In genomic region chr3:50196253-50196801, GRCh38 we compare ENCODE assay signal across 23 cellular contexts. TPM values are rescaled to one million over a fixed set of nuclear protein-coding genes. Genes with fewer than 3 reads are reported as not detected.
A peak's percentile ranks its signal among the peaks of the same experiment; 100 is the strongest.
DNase-seq lines count a peak whose midpoint lies in the region; ATAC-seq, FAIRE-seq and TF ChIP-seq lines count a peak whose summit lies in the region.
"Had no signal": no experiment of that assay in that cellular context is flagged by ENCODE, and none has a peak within 500 bp of the region (broad histone marks: within the 10 kb centered on the region; RNA-seq: fewer than 3 reads in every experiment).

No MANE protein-coding gene starts in this region.

- in situ Hi-C loops in HepG2 (cut with HindIII; ENCODE audit: extremely low pct_ligation_motif_present, low pct_unique_long_range_greater_than_20kb) = loop anchor here (10.0 kb wide), 1 partner anchor 78 kb away; the partner anchor contains the start of gene LSMEM2

- no peak overlapping the region for H2AFZ ChIP-seq in HepG2 (ENCODE audit: low read length)

- peak; percentile 23 for FAIRE-seq in HTR-8/SVneo (lab: Jason Lieb, UNC)
- FAIRE-seq in HepG2 (lab: Jason Lieb, UNC) = no peak
- FAIRE-seq: A204.1 had no signal

- CTCF ChIA-PET in HepG2 (lab: Yijun Ruan, JAX; ENCODE audit: low intra/inter-chr PET ratio, low total read pairs) = interaction anchor here (2.5 to 4.8 kb wide), 2 partner anchors 15 to 27 kb away, joined by 15 to 265 read pairs; no protein-coding TSS in a partner anchor

- H3K27ac Mint-ChIP-seq in nephron progenitor cell = peak overlapping the region; percentile 5
- H3K27ac Mint-ChIP-seq: CD4-positive, CD25-positive, alpha-beta regulatory T cell; CD8-positive, alpha-beta memory T cell had no signal

- 27% methylated on average over 3 of the region's 6 CpGs for WGBS in HepG2 (ENCODE audit: low lambda C conversion rate)

- TF ChIP-seq POLR2A in HepG2 (IDR thresholded peaks at IDR 0.05; ENCODE audit: insufficient read depth in 1 of 2, low read depth in 2 of 2, low read length in 2 of 2) = no peak

- H3K27me3 ChIP-seq in HepG2 (ENCODE audit: control insufficient read depth in 1 of 2, insufficient read depth in 2 of 2, low read length in 2 of 2) = no peaks in the 10 kb centered on the region

- no peaks in the 10 kb centered on the region for H3K36me3 ChIP-seq in HepG2 (replicated peaks in 1 of 2; ENCODE audit: control insufficient read depth in 1 of 2, insufficient read depth in 2 of 2, low read length in 2 of 2)
- H3K36me3 ChIP-seq: BE2C had no signal

- no peaks in the 10 kb centered on the region for H3K79me2 ChIP-seq in HepG2 (ENCODE audit: insufficient read depth, low read length)

- no peaks in the 10 kb centered on the region for H3K9me3 Mint-ChIP-seq in nephron progenitor cell
- H3K9me3 Mint-ChIP-seq: CD8-positive, alpha-beta memory T cell; H9 had no signal

- peak overlapping the region; percentile 97 for H3K27ac ChIP-seq in HepG2 (ENCODE audit: extremely low read length, insufficient read depth, low read length)
- H3K27ac ChIP-seq: HL-60 had no signal

- peak overlapping the region; percentile 91 for H3K4me2 ChIP-seq in HepG2 (ENCODE audit: low read depth, low read length)

- TSS peak; percentile 95 for BruUV-seq in HepG2 (replicated peaks; lab: Mats Ljungman, UMichigan)

- no peaks in the 10 kb centered on the region for H3K36me3 Mint-ChIP-seq in nephron progenitor cell (ENCODE audit: low read depth)
- H3K36me3 Mint-ChIP-seq: CD4-positive, CD25-positive, alpha-beta regulatory T cell had no signal

- H3K4me1 Mint-ChIP-seq in nephron progenitor cell = peaks cover 20% of the 10 kb centered on the region

- no peak for TF ChIP-seq RAD21 in HepG2 (CRISPR knock-in tag; IDR thresholded peaks at IDR 0.05)

- TF ChIP-seq CTCF in HepG2 (CRISPR knock-in tag; IDR thresholded peaks at IDR 0.05) (no peak), nephron progenitor cell (IDR thresholded peaks at IDR 0.05) (no peak)

- no peak for TF ChIP-seq EP300 in HepG2 (IDR thresholded peaks at IDR 0.05; ENCODE audit: low read depth in 2 of 2, low read length in 2 of 2)
- TF ChIP-seq EP300 in HepG2 (CRISPR knock-in tag; IDR thresholded peaks at IDR 0.05; ENCODE audit: borderline replicate concordance) = 0 out of 2 replicates have a peak, but pooled peaks have one; percentile 1

- H3K9me3 ChIP-seq in HepG2 (ENCODE audit: low read length) = no peaks in the 10 kb centered on the region
- H3K9me3 ChIP-seq: BE2C had no signal

- peaks cover 15% of the 10 kb centered on the region for H3K27me3 Mint-ChIP-seq in nephron progenitor cell (ENCODE audit: low read depth, poor library complexity)

- H3K4me1 ChIP-seq in HepG2 (ENCODE audit: insufficient read depth, low read length) = peaks cover 56% of the 10 kb centered on the region
- H3K4me1 ChIP-seq: BE2C had no signal

- peaks cover 4% of the 10 kb centered on the region for H4K20me1 ChIP-seq in HepG2 (ENCODE audit: insufficient read depth, low read length)

- no peak for DNase-seq in HTR-8/SVneo (ENCODE audit: insufficient read length, low spot score)
- peak; percentile 52 for DNase-seq in HuH-7.5 (ENCODE audit: low spot score)
- no peak for DNase-seq in HepG2 (ENCODE audit: low spot score)
- no peak for DNase-seq in nephron progenitor cell
- no peak for DNase-seq in DMS114 treated with DMSO at 0.1 percent for 48 hours (lab: John Stamatoyannopoulos, UW; ENCODE audit: unreplicated experiment)
- DNase-seq in stimulated activated CD4-positive, alpha-beta T cell treated with anti-CD3 and anti-CD28 coated beads, Interleukin-2, amount 100 ng/mL, for 48 hours = no peak
- DNase-seq: ACHN; BE2C; C1 segment of cervical spinal cord; CD4-positive, CD25-positive, alpha-beta regulatory T cell; CD8-positive, alpha-beta memory T cell; COR-L47; DMS 273 treated with DMSO at 0.1 percent for 48 hours; DMS79 treated with DMSO at 0.1 percent for 48 hours; GF-D8; GOT3; H9; KG1 had no signal

- peak overlapping the region; percentile 82 for H3K9ac ChIP-seq in HepG2 (ENCODE audit: insufficient read depth, low read depth, low read length)

- H3K4me3 ChIP-seq in HepG2 (replicated peaks in 1 of 3; ENCODE audit: insufficient read depth in 1 of 3, low read depth in 2 of 3, low read length in 3 of 3) = peak overlapping the region; percentile 13 to 70 (median 36); a peak in 5 of 6 replicates

- intact Hi-C loops in HepG2 (cut with micrococcal nuclease; ENCODE audit: unreplicated experiment) = no loop called here

- no peak overlapping the region for H3K4me3 Mint-ChIP-seq in nephron progenitor cell
- H3K4me3 Mint-ChIP-seq: H9 had no signal

- POLR2A ChIA-PET in HepG2 (lab: Yijun Ruan, JAX) = interaction anchor here (0.6 to 4.0 kb wide), 22 partner anchors 12 to 141 kb away, joined by 4 to 844 read pairs (median 10); partner anchors contain the start of genes GNAI2, HYAL1, HYAL3 and IFRD2

- ATAC-seq in HepG2 (peak; percentile 30), HG03280 (IDR thresholded peaks at IDR 0.05; ENCODE audit: unreplicated experiment) (no peak), GM21576 (IDR thresholded peaks at IDR 0.05; ENCODE audit: unreplicated experiment) (no peak)

RNA-seq across cellular contexts. Expression of gene GNAT1, which starts 4.9 kb away (rescaled TPM):
- total RNA-seq in HepG2 (2016; rRNA removed; fragmentation: Illumina TruSeq; extraction: Trizol) = 0.15 TPM in 1 of 2 replicates, not detected in the other
- total RNA-seq in HepG2 (2016; cell fraction: cytosol; rRNA removed; fragmentation: Illumina TruSeq; extraction: Trizol; ENCODE audit: low read depth) = 1.8 and 2.0 TPM in 2 replicates
- 0.09 and 0.28 TPM in 2 replicates for total RNA-seq in HepG2 (2016; cell fraction: insoluble cytoplasmic fraction; rRNA removed; fragmentation: Illumina TruSeq; extraction: Trizol)
- total RNA-seq in HepG2 (2016; cell fraction: membrane; rRNA removed; fragmentation: Illumina TruSeq; extraction: Trizol) = 0.87 and 1.1 TPM in 2 replicates
- total RNA-seq in HepG2 (2016; cell fraction: nucleus; rRNA removed; fragmentation: Illumina TruSeq; extraction: Trizol) = 0.25 and 0.44 TPM in 2 replicates
- polyA plus RNA-seq in HepG2 (2011; rRNA removed) = 0.03 TPM in 1 of 2 replicates, not detected in the other
- polyA plus RNA-seq in HepG2 (2011; cell fraction: cytosol; rRNA removed) = not detected in 2 replicates
- 0.14 and 0.33 TPM in 2 replicates for polyA plus RNA-seq in HepG2 (2011; cell fraction: nucleus; rRNA removed)
- 0.08 TPM in 1 of 2 replicates, not detected in the other for polyA plus RNA-seq in HepG2 (2012)
- polyA plus RNA-seq in HepG2 (2016; cell fraction: cytosol; fragmentation: Illumina TruSeq; extraction: Trizol; ENCODE audit: low read depth) = not detected in 2 replicates
- not detected in 2 replicates for polyA plus RNA-seq in HepG2 (2016; cell fraction: insoluble cytoplasmic fraction; fragmentation: Illumina TruSeq; extraction: Trizol; ENCODE audit: low read depth)
- polyA plus RNA-seq in HepG2 (2016; cell fraction: membrane; fragmentation: Illumina TruSeq; extraction: Trizol; ENCODE audit: low read depth) = not detected in 2 replicates
- polyA plus RNA-seq in HepG2 (2016; cell fraction: nucleus; fragmentation: Illumina TruSeq; extraction: Trizol; ENCODE audit: insufficient read depth, low read depth) = 0.31 TPM in 1 of 2 replicates, not detected in the other
- 0.47 and 2.3 TPM in 2 replicates for polyA minus RNA-seq in HepG2 (2011; rRNA and poly(A)+ RNA removed; ENCODE audit: low replicate concordance)
- 0.26 TPM in 1 of 2 replicates, not detected in the other for polyA minus RNA-seq in HepG2 (2011; cell fraction: cytosol; rRNA and poly(A)+ RNA removed)
- polyA minus RNA-seq in HepG2 (2011; cell fraction: nucleus; rRNA and poly(A)+ RNA removed) = 1.2 and 1.5 TPM in 2 replicates
- total RNA-seq: CD4-positive, CD25-positive, alpha-beta regulatory T cell; CD8-positive, alpha-beta memory T cell; H9; HT1080 had no signal
- polyA plus RNA-seq: CD4-positive, CD25-positive, alpha-beta regulatory T cell; CD8-positive, alpha-beta memory T cell had no signal

RNA-seq across cellular contexts. Expression of gene SLC38A3, which starts 8.7 kb away (rescaled TPM):
- 14.3 and 29.8 TPM in 2 replicates for total RNA-seq in HepG2 (2016; rRNA removed; fragmentation: Illumina TruSeq; extraction: Trizol)
- 9.4 and 12.0 TPM in 2 replicates for total RNA-seq in HepG2 (2016; cell fraction: cytosol; rRNA removed; fragmentation: Illumina TruSeq; extraction: Trizol; ENCODE audit: low read depth)
- total RNA-seq in HepG2 (2016; cell fraction: insoluble cytoplasmic fraction; rRNA removed; fragmentation: Illumina TruSeq; extraction: Trizol) = 14.3 and 31.3 TPM in 2 replicates
- 13.7 and 15.1 TPM in 2 replicates for total RNA-seq in HepG2 (2016; cell fraction: membrane; rRNA removed; fragmentation: Illumina TruSeq; extraction: Trizol)
- total RNA-seq in HepG2 (2016; cell fraction: nucleus; rRNA removed; fragmentation: Illumina TruSeq; extraction: Trizol) = 51.2 and 60.9 TPM in 2 replicates
- 164 and 247 TPM in 2 replicates for polyA plus RNA-seq in HepG2 (2011; rRNA removed)
- polyA plus RNA-seq in HepG2 (2011; cell fraction: cytosol; rRNA removed) = 69.6 and 77.8 TPM in 2 replicates
- polyA plus RNA-seq in HepG2 (2011; cell fraction: nucleus; rRNA removed) = 645 and 755 TPM in 2 replicates
- 101 and 126 TPM in 2 replicates for polyA plus RNA-seq in HepG2 (2012)
- polyA plus RNA-seq in HepG2 (2016; cell fraction: cytosol; fragmentation: Illumina TruSeq; extraction: Trizol; ENCODE audit: low read depth) = 7.3 and 7.5 TPM in 2 replicates
- polyA plus RNA-seq in HepG2 (2016; cell fraction: insoluble cytoplasmic fraction; fragmentation: Illumina TruSeq; extraction: Trizol; ENCODE audit: low read depth) = 17.2 and 22.9 TPM in 2 replicates
- polyA plus RNA-seq in HepG2 (2016; cell fraction: membrane; fragmentation: Illumina TruSeq; extraction: Trizol; ENCODE audit: low read depth) = 12.8 and 13.7 TPM in 2 replicates
- polyA plus RNA-seq in HepG2 (2016; cell fraction: nucleus; fragmentation: Illumina TruSeq; extraction: Trizol; ENCODE audit: insufficient read depth, low read depth) = 146 and 148 TPM in 2 replicates
- polyA minus RNA-seq in HepG2 (2011; rRNA and poly(A)+ RNA removed; ENCODE audit: low replicate concordance) = 0.14 and 257 TPM in 2 replicates
- 61.1 and 83.0 TPM in 2 replicates for polyA minus RNA-seq in HepG2 (2011; cell fraction: cytosol; rRNA and poly(A)+ RNA removed)
- 113 and 140 TPM in 2 replicates for polyA minus RNA-seq in HepG2 (2011; cell fraction: nucleus; rRNA and poly(A)+ RNA removed)
- total RNA-seq: CD4-positive, CD25-positive, alpha-beta regulatory T cell; CD8-positive, alpha-beta memory T cell; HT1080 had no signal
- polyA plus RNA-seq: CD4-positive, CD25-positive, alpha-beta regulatory T cell; CD8-positive, alpha-beta memory T cell had no signal

RNA-seq across cellular contexts. Expression of gene GNAI2, which starts 39.7 kb away (rescaled TPM):
- 34.5 and 51.1 TPM in 2 replicates for total RNA-seq in HepG2 (2016; rRNA removed; fragmentation: Illumina TruSeq; extraction: Trizol)
- total RNA-seq in HepG2 (2016; cell fraction: cytosol; rRNA removed; fragmentation: Illumina TruSeq; extraction: Trizol; ENCODE audit: low read depth) = 26.6 and 32.1 TPM in 2 replicates
- total RNA-seq in HepG2 (2016; cell fraction: insoluble cytoplasmic fraction; rRNA removed; fragmentation: Illumina TruSeq; extraction: Trizol) = 33.4 and 51.3 TPM in 2 replicates
- 43.7 and 48.0 TPM in 2 replicates for total RNA-seq in HepG2 (2016; cell fraction: membrane; rRNA removed; fragmentation: Illumina TruSeq; extraction: Trizol)
- total RNA-seq in HepG2 (2016; cell fraction: nucleus; rRNA removed; fragmentation: Illumina TruSeq; extraction: Trizol) = 26.6 and 32.5 TPM in 2 replicates
- polyA plus RNA-seq in HepG2 (2011; rRNA removed) = 66.1 and 66.2 TPM in 2 replicates
- polyA plus RNA-seq in HepG2 (2011; cell fraction: cytosol; rRNA removed) = 64.5 and 77.2 TPM in 2 replicates
- polyA plus RNA-seq in HepG2 (2011; cell fraction: nucleus; rRNA removed) = 39.4 and 42.6 TPM in 2 replicates
- 25.4 and 25.9 TPM in 2 replicates for polyA plus RNA-seq in HepG2 (2012)
- polyA plus RNA-seq in HepG2 (2016; cell fraction: cytosol; fragmentation: Illumina TruSeq; extraction: Trizol; ENCODE audit: low read depth) = 37.3 and 42.8 TPM in 2 replicates
- polyA plus RNA-seq in HepG2 (2016; cell fraction: insoluble cytoplasmic fraction; fragmentation: Illumina TruSeq; extraction: Trizol; ENCODE audit: low read depth) = 57.1 and 66.6 TPM in 2 replicates
- 69.3 and 71.1 TPM in 2 replicates for polyA plus RNA-seq in HepG2 (2016; cell fraction: membrane; fragmentation: Illumina TruSeq; extraction: Trizol; ENCODE audit: low read depth)
- polyA plus RNA-seq in HepG2 (2016; cell fraction: nucleus; fragmentation: Illumina TruSeq; extraction: Trizol; ENCODE audit: insufficient read depth, low read depth) = 73.5 and 75.3 TPM in 2 replicates
- polyA minus RNA-seq in HepG2 (2011; rRNA and poly(A)+ RNA removed; ENCODE audit: low replicate concordance) = 111 and 236 TPM in 2 replicates
- polyA minus RNA-seq in HepG2 (2011; cell fraction: cytosol; rRNA and poly(A)+ RNA removed) = 26.0 and 26.4 TPM in 2 replicates
- polyA minus RNA-seq in HepG2 (2011; cell fraction: nucleus; rRNA and poly(A)+ RNA removed) = 16.4 and 20.0 TPM in 2 replicates

RNA-seq across cellular contexts. Expression of gene SEMA3F, which starts 41.2 kb away (rescaled TPM):
- total RNA-seq in HepG2 (2016; rRNA removed; fragmentation: Illumina TruSeq; extraction: Trizol) = 3.6 and 7.6 TPM in 2 replicates
- total RNA-seq in HepG2 (2016; cell fraction: cytosol; rRNA removed; fragmentation: Illumina TruSeq; extraction: Trizol; ENCODE audit: low read depth) = 1.5 and 1.7 TPM in 2 replicates
- 3.6 and 8.8 TPM in 2 replicates for total RNA-seq in HepG2 (2016; cell fraction: insoluble cytoplasmic fraction; rRNA removed; fragmentation: Illumina TruSeq; extraction: Trizol)
- 4.9 and 5.4 TPM in 2 replicates for total RNA-seq in HepG2 (2016; cell fraction: membrane; rRNA removed; fragmentation: Illumina TruSeq; extraction: Trizol)
- total RNA-seq in HepG2 (2016; cell fraction: nucleus; rRNA removed; fragmentation: Illumina TruSeq; extraction: Trizol) = 8.8 and 9.1 TPM in 2 replicates
- polyA plus RNA-seq in HepG2 (2011; rRNA removed) = 14.8 and 17.2 TPM in 2 replicates
- 13.5 and 13.7 TPM in 2 replicates for polyA plus RNA-seq in HepG2 (2011; cell fraction: cytosol; rRNA removed)
- polyA plus RNA-seq in HepG2 (2011; cell fraction: nucleus; rRNA removed) = 22.1 and 33.2 TPM in 2 replicates
- polyA plus RNA-seq in HepG2 (2012) = 9.5 and 12.9 TPM in 2 replicates
- polyA plus RNA-seq in HepG2 (2016; cell fraction: cytosol; fragmentation: Illumina TruSeq; extraction: Trizol; ENCODE audit: low read depth) = 2.0 and 2.5 TPM in 2 replicates
- polyA plus RNA-seq in HepG2 (2016; cell fraction: insoluble cytoplasmic fraction; fragmentation: Illumina TruSeq; extraction: Trizol; ENCODE audit: low read depth) = 6.6 and 7.1 TPM in 2 replicates
- polyA plus RNA-seq in HepG2 (2016; cell fraction: membrane; fragmentation: Illumina TruSeq; extraction: Trizol; ENCODE audit: low read depth) = 5.8 and 6.2 TPM in 2 replicates
- 22.2 and 24.9 TPM in 2 replicates for polyA plus RNA-seq in HepG2 (2016; cell fraction: nucleus; fragmentation: Illumina TruSeq; extraction: Trizol; ENCODE audit: insufficient read depth, low read depth)
- 63.3 and 65.7 TPM in 2 replicates for polyA minus RNA-seq in HepG2 (2011; rRNA and poly(A)+ RNA removed; ENCODE audit: low replicate concordance)
- polyA minus RNA-seq in HepG2 (2011; cell fraction: cytosol; rRNA and poly(A)+ RNA removed) = 14.4 and 15.7 TPM in 2 replicates
- polyA minus RNA-seq in HepG2 (2011; cell fraction: nucleus; rRNA and poly(A)+ RNA removed) = 7.2 and 9.3 TPM in 2 replicates
- total RNA-seq: CD8-positive, alpha-beta memory T cell had no signal
- polyA plus RNA-seq: CD4-positive, CD25-positive, alpha-beta regulatory T cell; CD8-positive, alpha-beta memory T cell had no signal
